ENCODE assay signal across 8 cellular contexts in the genomic region with DNA sequence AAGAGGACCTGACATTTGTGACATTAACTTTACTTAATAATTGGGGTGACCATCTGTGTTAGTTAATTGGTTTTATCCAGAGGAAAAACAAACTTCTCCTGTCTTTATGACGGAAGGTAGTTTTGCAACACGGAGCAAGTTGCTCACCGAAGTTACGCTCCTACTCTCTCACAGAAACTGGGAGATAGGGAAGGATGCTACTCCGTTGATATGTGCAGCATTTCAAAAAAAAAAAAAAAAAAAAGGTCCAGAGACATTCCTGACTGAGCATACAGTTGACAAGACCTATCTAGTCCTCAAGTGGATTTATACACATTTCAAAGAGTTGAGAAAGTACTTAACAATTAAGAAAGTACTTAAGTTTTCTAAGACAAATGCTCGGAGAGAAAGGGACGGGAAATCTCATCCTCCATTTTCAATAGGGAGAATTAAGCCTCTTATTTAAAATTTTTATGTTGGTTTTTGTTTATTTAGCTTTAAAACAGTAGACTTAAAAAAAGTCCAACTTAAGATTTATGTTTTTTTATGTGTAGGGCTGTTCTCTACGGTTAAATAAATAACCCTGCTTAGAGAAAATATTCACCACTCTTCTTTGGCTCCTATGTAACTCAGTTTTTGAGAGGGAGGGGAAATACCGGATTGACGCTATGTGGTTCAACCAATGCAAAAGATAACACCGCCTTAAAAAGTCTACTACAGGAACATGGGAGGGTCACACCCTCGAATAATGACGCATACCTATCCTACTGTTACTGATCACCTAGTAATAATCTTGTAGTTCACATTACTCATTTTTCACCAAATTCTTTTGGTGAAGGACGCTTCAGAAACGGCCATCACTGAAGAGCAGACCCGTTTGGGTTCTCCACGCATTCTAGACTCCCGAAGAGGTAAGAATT. TPM values are rescaled to one million over a fixed set of nuclear protein-coding genes. Genes with fewer than 3 reads are reported as not detected.
DNase-seq lines count a peak whose midpoint lies in the region; ATAC-seq, FAIRE-seq and TF ChIP-seq lines count a peak whose summit lies in the region.

A gene (plus strand): TSS at position 787 of the 899 bp plus-strand sequence. CDS start 50,286 bp downstream, outside the sequence.

- DNase-seq in NCI-H69 (lab: John Stamatoyannopoulos, UW) (peak; percentile 32), fibroblast of pulmonary artery (ENCODE audit: low read depth) (peak; percentile 92), neural progenitor cell (ENCODE audit: low spot score) (peak; percentile 18), urothelium cell line (ENCODE audit: low spot score) (peak; percentile 52), ecto neural progenitor cell (ENCODE audit: low spot score) (no peak)
- DNase-seq in activated T-cell treated with anti-CD3 and anti-CD28 coated beads, Interleukin-2, amount 50 U/mL, for 72 hours = peak; percentile 49 to 55

- H2AFZ ChIP-seq in neural progenitor cell (replicated peaks) = peak within 1 kb of the TSS; percentile 29

- peaks cover 4 to 5% of the 10 kb centered on the region in 2 donors for H3K36me3 Mint-ChIP-seq in activated T-cell treated with anti-CD3 and anti-CD28 coated beads, Interleukin-2, amount 50 U/mL, for 72 hours (ENCODE audit: insufficient read depth in 2 of 2)
- no peaks in the 10 kb centered on the region for H3K36me3 Mint-ChIP-seq in neural progenitor cell

- peaks cover 24% of the 10 kb centered on the region for H3K4me1 Mint-ChIP-seq in activated T-cell treated with anti-CD3 and anti-CD28 coated beads, Interleukin-2, amount 50 U/mL, for 72 hours (ENCODE audit: low read depth)
- H3K4me1 Mint-ChIP-seq in neural progenitor cell = peaks cover 25% of the 10 kb centered on the region

- H3K27ac ChIP-seq in neural progenitor cell = peak within 1 kb of the TSS; percentile 98

- H3K27me3 Mint-ChIP-seq in activated T-cell treated with anti-CD3 and anti-CD28 coated beads, Interleukin-2, amount 50 U/mL, for 72 hours (ENCODE audit: low read depth) = peaks cover 10% of the 10 kb centered on the region
- no peaks in the 10 kb centered on the region for H3K27me3 Mint-ChIP-seq in neural progenitor cell (ENCODE audit: insufficient read depth, low read depth)

- peaks cover 22% of the 10 kb centered on the region for H3K4me1 ChIP-seq in neural progenitor cell

- peak; percentile 19 for TF ChIP-seq POLR2A in GM15510 (IDR thresholded peaks at IDR 0.05; ENCODE audit: borderline replicate concordance, extremely low read depth, insufficient read length)

- peaks cover 40% of the 10 kb centered on the region for H3K79me2 ChIP-seq in neural progenitor cell (ENCODE audit: low read depth)

- H3K4me3 Mint-ChIP-seq in activated T-cell treated with anti-CD3 and anti-CD28 coated beads, Interleukin-2, amount 50 U/mL, for 72 hours = peak within 1 kb of the TSS; percentile 89 to 100
- peak within 1 kb of the TSS; percentile 94 for H3K4me3 Mint-ChIP-seq in neural progenitor cell

- peak within 1 kb of the TSS; percentile 89 for H3K9ac ChIP-seq in neural progenitor cell

- no peaks in the 10 kb centered on the region for H3K36me3 ChIP-seq in neural progenitor cell

- H3K27ac Mint-ChIP-seq in activated T-cell treated with anti-CD3 and anti-CD28 coated beads, Interleukin-2, amount 50 U/mL, for 72 hours = peak within 1 kb of the TSS; percentile 99
- peak within 1 kb of the TSS; percentile 77 for H3K27ac Mint-ChIP-seq in neural progenitor cell

- H3K4me2 ChIP-seq in neural progenitor cell = peak within 1 kb of the TSS; percentile 85

- no peaks in the 10 kb centered on the region for H3K9me3 Mint-ChIP-seq in activated T-cell treated with anti-CD3 and anti-CD28 coated beads, Interleukin-2, amount 50 U/mL, for 72 hours
- no peaks in the 10 kb centered on the region for H3K9me3 Mint-ChIP-seq in neural progenitor cell

- ATAC-seq in HG02610 (IDR thresholded peaks at IDR 0.05; ENCODE audit: unreplicated experiment) = peak; percentile 35
- peak; percentile 39 to 49 for ATAC-seq in activated T-cell treated with anti-CD3 and anti-CD28 coated beads, Interleukin-2, amount 50 U/mL, for 72 hours (replicated peaks in 1 of 2)

- no peaks in the 10 kb centered on the region for H3K27me3 ChIP-seq in neural progenitor cell

- H3F3A ChIP-seq in neural progenitor cell (ENCODE audit: low read depth) = peaks cover 21% of the 10 kb centered on the region

- TF ChIP-seq CTCF in fibroblast of pulmonary artery (IDR thresholded peaks at IDR 0.05; ENCODE audit: low read length, missing control alignments) (no peak), neural progenitor cell (IDR thresholded peaks at IDR 0.05) (no peak)

- no peaks in the 10 kb centered on the region for H4K20me1 ChIP-seq in neural progenitor cell (ENCODE audit: low read depth)

- H3K9me3 ChIP-seq in neural progenitor cell (ENCODE audit: low read depth) = no peaks in the 10 kb centered on the region

- no peak for FAIRE-seq in urothelium cell line (lab: Jason Lieb, UNC)

- H3K4me3 ChIP-seq in fibroblast of pulmonary artery (replicated peaks; ENCODE audit: low read depth, low read length) (peak within 1 kb of the TSS; percentile 68), neural progenitor cell (peak within 1 kb of the TSS; percentile 75)

RNA-seq across cellular contexts. Expression of the gene that starts here (rescaled TPM):
- 10 to 100 TPM; 12.8 to 15.5 TPM for total RNA-seq in activated T-cell treated with anti-CD3 and anti-CD28 coated beads, Interleukin-2, amount 50 U/mL, for 72 hours
- 10.6 and 25.0 TPM in 2 replicates for total RNA-seq in neural progenitor cell (ENCODE audit: low replicate concordance)
